ENCODE assay signal across 11 cellular contexts in the genomic region with DNA sequence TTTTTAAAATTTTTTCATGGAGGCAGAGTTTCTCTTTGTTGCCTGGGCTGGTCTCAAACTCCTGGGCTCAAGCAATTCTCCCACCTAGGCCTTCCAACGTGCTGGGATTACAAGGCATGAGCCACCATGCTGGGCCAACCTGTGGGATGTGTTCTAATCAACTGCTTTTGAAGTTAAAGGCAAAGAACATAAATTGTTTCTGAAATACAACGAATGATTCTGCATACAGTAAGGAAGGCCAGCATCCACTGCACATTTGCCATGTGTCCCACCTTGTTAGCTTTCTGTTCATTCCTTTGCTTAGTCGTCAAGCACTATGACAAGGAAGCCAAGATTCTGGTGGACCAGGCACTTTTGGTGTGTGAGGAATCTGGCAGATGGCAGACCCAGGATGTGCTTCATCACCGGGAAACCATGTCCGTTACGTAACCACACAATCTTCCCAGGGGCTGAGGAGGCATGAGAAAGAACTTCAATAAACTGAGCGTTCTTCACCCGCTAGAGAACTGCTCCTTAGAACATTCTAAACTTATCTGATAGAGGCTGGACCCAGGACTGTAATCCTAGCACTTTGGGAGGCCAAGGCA. TPM values are rescaled to one million over a fixed set of nuclear protein-coding genes. Genes with fewer than 3 reads are reported as not detected.
DNase-seq lines count a peak whose midpoint lies in the region; ATAC-seq and TF ChIP-seq lines count a peak whose summit lies in the region.
"Had no signal": no experiment of that assay in that cellular context is flagged by ENCODE, and none has a peak within 500 bp of the region (broad histone marks: within the 10 kb centered on the region; RNA-seq: fewer than 3 reads in every experiment).

No MANE protein-coding gene starts in this region.

- H4K20me1 ChIP-seq in GM23248 (ENCODE audit: insufficient read depth): no peaks in the 10 kb centered on the region
- no peaks in the 10 kb centered on the region for H4K20me1 ChIP-seq in SK-N-SH (ENCODE audit: insufficient read depth)
- H4K20me1 ChIP-seq in fibroblast of lung (ENCODE audit: control insufficient read depth, extremely low read depth, insufficient read depth, low read length): no peaks in the 10 kb centered on the region

- CTCF ChIA-PET in SK-N-SH (lab: Yijun Ruan, JAX): interaction anchor here (1.2 kb wide), 1 partner anchor 8 kb away, joined by 3 read pairs; no protein-coding TSS in a partner anchor

- H3K4me3 ChIP-seq in GM23248: peak overlapping the region; percentile 15
- H3K4me3 ChIP-seq in SK-N-SH (ENCODE audit: low read depth in 2 of 2, low read length in 1 of 2): no peak overlapping the region
- no peak overlapping the region for H3K4me3 ChIP-seq in fibroblast of lung (replicated peaks in 1 of 4; ENCODE audit: control extremely low read depth in 1 of 4, insufficient read depth in 1 of 4, low read depth in 3 of 4, low read length in 4 of 4)
- peak overlapping the region; percentile 31 for H3K4me3 ChIP-seq in skeletal muscle satellite cell (ENCODE audit: low read length)
- H3K4me3 ChIP-seq in H7 (ENCODE audit: insufficient read depth, low read depth, low read length): no peak overlapping the region
- H3K4me3 ChIP-seq in gastrocnemius medialis: no peak overlapping the region
- H3K4me3 ChIP-seq: transverse colon had no signal

- H2AFZ ChIP-seq in GM23248 (no peak overlapping the region), SK-N-SH (ENCODE audit: low read depth) (peak overlapping the region; percentile 5; the same call in 1 of the 2 replicates), fibroblast of lung (ENCODE audit: low read length) (peak overlapping the region; percentile 13)

- ATAC-seq in gastrocnemius medialis: no peak

- no peaks in the 10 kb centered on the region for H3K9me3 ChIP-seq in GM23248 (ENCODE audit: low read depth)
- no peaks in the 10 kb centered on the region for H3K9me3 ChIP-seq in SK-N-SH
- no peaks in the 10 kb centered on the region for H3K9me3 ChIP-seq in fibroblast of lung (ENCODE audit: control insufficient read depth, insufficient read depth, low read depth, low read length)
- no peaks in the 10 kb centered on the region for H3K9me3 ChIP-seq in skeletal muscle satellite cell (replicated peaks; ENCODE audit: low read length)
- H3K9me3 ChIP-seq in gastrocnemius medialis: no peaks in the 10 kb centered on the region
- H3K9me3 ChIP-seq: transverse colon had no signal

- peak overlapping the region; percentile 79 for H3K4me2 ChIP-seq in GM23248 (ENCODE audit: unreplicated experiment)
- H3K4me2 ChIP-seq in SK-N-SH: peak overlapping the region; percentile 24
- peak overlapping the region; percentile 3 for H3K4me2 ChIP-seq in fibroblast of lung (ENCODE audit: extremely low read depth, insufficient read depth, low read length)
- peak overlapping the region; percentile 69 for H3K4me2 ChIP-seq in skeletal muscle satellite cell (ENCODE audit: low read length)

- H3F3A ChIP-seq in GM23248 (ENCODE audit: insufficient read depth) (peaks cover 49% of the 10 kb centered on the region), SK-N-SH (replicated peaks; ENCODE audit: insufficient read depth) (peaks cover 26% of the 10 kb centered on the region)

- in situ Hi-C loops in GM23248 (cut with MboI) (no loop called here), gastrocnemius medialis (cut with MboI; ENCODE audit: low sequenced_read_pairs in 4 of 4) (no loop called here)

- H3K9ac ChIP-seq in GM23248: peak overlapping the region; percentile 85
- H3K9ac ChIP-seq in SK-N-SH: peak overlapping the region; percentile 69
- no peak overlapping the region for H3K9ac ChIP-seq in fibroblast of lung (ENCODE audit: insufficient read depth, low read length)
- H3K9ac ChIP-seq in skeletal muscle satellite cell (ENCODE audit: low read depth, low read length): peak overlapping the region; percentile 89

- DNase-seq in GM23248 (peak; percentile 98), SK-N-SH (no peak), fibroblast of lung (ENCODE audit: low read depth in 2 of 2) (peak; percentile 82 to 100), H7 (no peak), gastrocnemius medialis (no peak), NCI-H146 (lab: John Stamatoyannopoulos, UW) (no peak), DMS153 treated with DMSO at 0.1 percent for 48 hours (lab: John Stamatoyannopoulos, UW; ENCODE audit: unreplicated experiment) (no peak)
- DNase-seq: kidney, NCI-H1105, transverse colon had no signal

- peak in 1 of 2 experiments; percentile 52; a peak in 1 of 4 replicates for TF ChIP-seq EP300 in SK-N-SH (IDR thresholded peaks at IDR 0.05; ENCODE audit: borderline replicate concordance in 1 of 2, low read depth in 1 of 2, low read length in 1 of 2)

- H3K4me1 ChIP-seq in GM23248 (ENCODE audit: insufficient read depth) (peaks cover 61% of the 10 kb centered on the region), SK-N-SH (ENCODE audit: control insufficient read depth in 1 of 2, insufficient read depth in 2 of 2, low read depth in 1 of 2, low read length in 1 of 2) (peaks cover 2 to 23% of the 10 kb centered on the region in 2 experiments; a peak in 2 of 4 replicates), fibroblast of lung (ENCODE audit: control insufficient read depth, extremely low read depth, insufficient read depth, low read length) (peaks cover 9% of the 10 kb centered on the region), skeletal muscle satellite cell (ENCODE audit: control insufficient read depth, insufficient read depth, low read length) (peaks cover 60% of the 10 kb centered on the region), gastrocnemius medialis (peaks cover 7 to 12% of the 10 kb centered on the region in 2 donors)

- peaks cover 45% of the 10 kb centered on the region for H3K79me2 ChIP-seq in GM23248 (ENCODE audit: insufficient read depth)
- H3K79me2 ChIP-seq in SK-N-SH (ENCODE audit: insufficient read depth): no peaks in the 10 kb centered on the region
- no peaks in the 10 kb centered on the region for H3K79me2 ChIP-seq in fibroblast of lung (ENCODE audit: control insufficient read depth, insufficient read depth, low read length)

- TF ChIP-seq CTCF in SK-N-SH (IDR thresholded peaks at IDR 0.05) (no peak), fibroblast of lung (conservative IDR thresholded peaks at IDR 0.05 in 1 of 2, IDR thresholded peaks at IDR 0.05 in 1 of 2; ENCODE audit: low read depth in 1 of 2, low read length in 2 of 2) (no peak), gastrocnemius medialis (IDR thresholded peaks at IDR 0.05 in 4 of 5, conservative IDR thresholded peaks at IDR 0.05 in 1 of 5) (no peak)

- H3K27me3 ChIP-seq in GM23248 (replicated peaks; ENCODE audit: insufficient read depth) (no peaks in the 10 kb centered on the region), SK-N-SH (ENCODE audit: insufficient read depth) (no peaks in the 10 kb centered on the region), fibroblast of lung (ENCODE audit: control insufficient read depth, insufficient read depth, low read length) (no peaks in the 10 kb centered on the region), skeletal muscle satellite cell (ENCODE audit: control insufficient read depth, insufficient read depth, low read length) (no peaks in the 10 kb centered on the region), H7 (ENCODE audit: control insufficient read depth, insufficient read depth, low read length) (no peaks in the 10 kb centered on the region), gastrocnemius medialis (no peaks in the 10 kb centered on the region)
- H3K27me3 ChIP-seq: transverse colon had no signal

- POLR2A ChIA-PET in SK-N-SH (lab: Yijun Ruan, JAX): no interaction called here

- TF ChIP-seq RAD21 in SK-N-SH (IDR thresholded peaks at IDR 0.05; ENCODE audit: low read length): no peak

- intact Hi-C loops in gastrocnemius medialis (cut with DNase I; ENCODE audit: low total_unique reads): no loop called here

- WGBS in GM23248 (ENCODE audit: low coverage in 1 of 2, low lambda C conversion rate in 2 of 2, missing lambda C conversion rate in 2 of 2), 2 experiments: 20 to 21% methylated on average over 8 of the region's 8 CpGs
- WGBS in SK-N-SH (ENCODE audit: low lambda C conversion rate): 71% methylated on average over 8 of the region's 8 CpGs

- H3K27ac ChIP-seq in GM23248: peak overlapping the region; percentile 99
- H3K27ac ChIP-seq in SK-N-SH (ENCODE audit: low read depth in 2 of 2, low read length in 1 of 2): peak overlapping the region in 1 of 2 experiments; percentile 84; a peak in 2 of 4 replicates
- H3K27ac ChIP-seq in fibroblast of lung (ENCODE audit: insufficient read depth, low read length): peak overlapping the region; percentile 57
- H3K27ac ChIP-seq in gastrocnemius medialis: no peak overlapping the region
- H3K27ac ChIP-seq: transverse colon had no signal

- peaks cover 26% of the 10 kb centered on the region for H3K36me3 ChIP-seq in GM23248 (ENCODE audit: low read depth)
- H3K36me3 ChIP-seq in SK-N-SH (replicated peaks in 1 of 2; ENCODE audit: control insufficient read depth in 1 of 2, insufficient read depth in 2 of 2, low read length in 1 of 2): peaks cover 0 to 4% of the 10 kb centered on the region in 2 experiments
- no peaks in the 10 kb centered on the region for H3K36me3 ChIP-seq in fibroblast of lung (ENCODE audit: control insufficient read depth, insufficient read depth, low read length)
- H3K36me3 ChIP-seq in skeletal muscle satellite cell (ENCODE audit: insufficient read depth, low read length): peaks cover 14% of the 10 kb centered on the region
- H3K36me3 ChIP-seq in H7 (replicated peaks; ENCODE audit: control insufficient read depth, insufficient read depth, low read length): no peaks in the 10 kb centered on the region
- H3K36me3 ChIP-seq in gastrocnemius medialis: no peaks in the 10 kb centered on the region
- H3K36me3 ChIP-seq: transverse colon had no signal

- TF ChIP-seq POLR2A in gastrocnemius medialis (IDR thresholded peaks at IDR 0.05): no peak

- no peaks in the 10 kb centered on the region for H3K9me2 ChIP-seq in GM23248 (ENCODE audit: insufficient read depth)
- no peaks in the 10 kb centered on the region for H3K9me2 ChIP-seq in SK-N-SH

RNA-seq across cellular contexts. Expression of a gene that starts 24.5 kb away (rescaled TPM):
- total RNA-seq in GM23248 (2014; rRNA removed; shearing (Covaris generic)): 34.9 and 43.4 TPM in 2 replicates
- polyA plus RNA-seq in GM23248 (2016; fragmentation: Nextera tagmentation; extraction: Ambion mirVana) (65.8 and 67.9 TPM in 2 replicates), SK-N-SH (2012; rRNA removed) (13.3 and 15.2 TPM in 2 replicates), fibroblast of lung (4.7 and 5.9 TPM in 2 replicates)
- polyA plus RNA-seq in SK-N-SH (2012; cell fraction: cytosol; rRNA removed): 5.1 and 6.0 TPM in 2 replicates
- 83.8 and 120 TPM in 2 replicates for polyA plus RNA-seq in SK-N-SH (2012; cell fraction: nucleus; rRNA removed)
- total RNA-seq in fibroblast of lung (3.6 and 4.3 TPM in 2 replicates), gastrocnemius medialis (1 to 10 TPM; 1.3 to 2.8 (median 2.3) TPM)
- polyA plus RNA-seq in fibroblast of lung (2012): 4.5 TPM in 2 replicates
- polyA minus RNA-seq in fibroblast of lung (ENCODE audit: low replicate concordance): 4.9 and 11.3 TPM in 2 replicates
- total RNA-seq in skeletal muscle satellite cell (2012; rRNA removed): 65.7 and 70.0 TPM in 2 replicates
- 2.1 and 2.2 TPM in 2 replicates for total RNA-seq in H7 (2014; rRNA removed; shearing (Covaris generic))

RNA-seq across cellular contexts. Expression of a gene that starts 39.1 kb away (rescaled TPM):
- total RNA-seq in GM23248 (2014; rRNA removed; shearing (Covaris generic)): 6.7 and 8.4 TPM in 2 replicates
- polyA plus RNA-seq in GM23248 (2016; fragmentation: Nextera tagmentation; extraction: Ambion mirVana) (3.5 and 4.2 TPM in 2 replicates), SK-N-SH (2012; rRNA removed) (15.4 and 19.4 TPM in 2 replicates), fibroblast of lung (5.7 and 6.6 TPM in 2 replicates)
- 8.8 and 9.0 TPM in 2 replicates for polyA plus RNA-seq in SK-N-SH (2012; cell fraction: cytosol; rRNA removed)
- 66.8 and 82.7 TPM in 2 replicates for polyA plus RNA-seq in SK-N-SH (2012; cell fraction: nucleus; rRNA removed)
- total RNA-seq in fibroblast of lung (8.2 and 8.8 TPM in 2 replicates), gastrocnemius medialis (10 to 100 TPM; 10.6 to 16.8 (median 14.0) TPM)
- polyA plus RNA-seq in fibroblast of lung (2012): 3.9 and 4.5 TPM in 2 replicates
- polyA minus RNA-seq in fibroblast of lung (ENCODE audit: low replicate concordance): 5.1 and 10.2 TPM in 2 replicates
- total RNA-seq in skeletal muscle satellite cell (2012; rRNA removed): 8.5 and 10.4 TPM in 2 replicates
- 14.9 and 18.9 TPM in 2 replicates for total RNA-seq in H7 (2014; rRNA removed; shearing (Covaris generic))

Comparison
In these comparisons a context has a peak if more than half of its experiments do, and no peak if none do; other contexts are left out.
1. DNase-seq: peak in GM23248 (single experiment) and fibroblast of lung (2 of 2); none in SK-N-SH (single experiment), H7 (single experiment), gastrocnemius medialis (0 of 2), NCI-H146 (single experiment) and DMS153 treated with DMSO at 0.1 percent for 48 hours (single experiment).
2. H3K27ac ChIP-seq: peak in GM23248 (single experiment) and fibroblast of lung (single experiment); none in gastrocnemius medialis (0 of 4).
3. H3K4me2 ChIP-seq: peak in every context shown above with its lines; median percentile 79 in GM23248; 69 in skeletal muscle satellite cell; 24 in SK-N-SH; 3 in fibroblast of lung.
4. H3K4me3 ChIP-seq: peak in GM23248 (single experiment) and skeletal muscle satellite cell (single experiment); none in SK-N-SH (0 of 2), fibroblast of lung (0 of 4), H7 (single experiment) and gastrocnemius medialis (0 of 4).